Comparison of ENCODE assay signal across 8 cellular contexts in the genomic region with DNA sequence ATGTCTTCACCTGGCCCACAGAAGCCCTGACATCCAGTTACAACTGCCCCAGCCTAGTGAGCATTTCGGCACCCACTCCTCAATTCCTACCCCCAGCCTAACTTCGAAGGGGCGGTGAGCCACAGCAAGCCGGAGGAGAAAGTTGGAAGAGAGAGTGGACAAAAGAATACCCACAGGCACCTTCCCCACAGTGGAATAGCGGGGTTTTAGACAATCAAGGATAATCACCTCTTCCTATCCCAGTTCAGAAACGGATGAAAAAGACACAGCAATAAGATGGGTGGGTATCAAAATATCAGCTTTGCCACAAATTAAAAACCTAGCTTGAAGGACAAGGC. TPM values are rescaled to one million over a fixed set of nuclear protein-coding genes. Genes with fewer than 3 reads are reported as not detected.
DNase-seq lines count a peak whose midpoint lies in the region; ATAC-seq and TF ChIP-seq lines count a peak whose summit lies in the region.

No MANE protein-coding gene starts in this region.

- 76 to 77% methylated on average over 6 of the region's 6 CpGs for WGBS in GM23248 (ENCODE audit: low coverage in 1 of 2, low lambda C conversion rate in 2 of 2, missing lambda C conversion rate in 2 of 2), 2 experiments
- WGBS in esophagus squamous epithelium, 2 donors, result 84 to 90% methylated on average over 3 to 6 of the region's 6 CpGs

- H3K36me3 ChIP-seq in GM23248 (ENCODE audit: low read depth), result peaks cover 12% of the 10 kb centered on the region; the same call in 1 of the 2 replicates
- H3K36me3 ChIP-seq in SJCRH30, result peaks cover 37% of the 10 kb centered on the region
- peaks cover 0 to 34% (median 3%) of the 10 kb centered on the region in 3 donors for H3K36me3 ChIP-seq in esophagus squamous epithelium

- intact Hi-C loops in esophagus squamous epithelium (cut with DNase I), result loop anchor here (5.0 to 10.0 kb wide), 2 partner anchors 52 to 95 kb away; partner anchors contain the start of genes C21orf58 and PCNT

- no peak overlapping the region for H3K27ac ChIP-seq in GM23248
- no peak overlapping the region for H3K27ac ChIP-seq in SJCRH30
- peak overlapping the region; percentile 83 to 96 (median 90) for H3K27ac ChIP-seq in esophagus squamous epithelium

- peaks cover 29% of the 10 kb centered on the region for H3K79me2 ChIP-seq in GM23248 (ENCODE audit: insufficient read depth)

- H3K4me1 ChIP-seq in GM23248 (ENCODE audit: insufficient read depth), result peaks cover 15% of the 10 kb centered on the region; the same call in 1 of the 2 replicates
- H3K4me1 ChIP-seq in SJCRH30, result peaks cover 8% of the 10 kb centered on the region
- H3K4me1 ChIP-seq in esophagus squamous epithelium, result peaks cover 20 to 47% (median 28%) of the 10 kb centered on the region in 3 donors

- no peak for TF ChIP-seq CTCF in esophagus squamous epithelium (IDR thresholded peaks at IDR 0.05)

- no peaks in the 10 kb centered on the region for H3K27me3 ChIP-seq in GM23248 (replicated peaks; ENCODE audit: insufficient read depth)
- H3K27me3 ChIP-seq in SJCRH30, result no peaks in the 10 kb centered on the region
- H3K27me3 ChIP-seq in esophagus squamous epithelium, result no peaks in the 10 kb centered on the region

- H3K9me3 ChIP-seq in GM23248 (ENCODE audit: low read depth) (no peaks in the 10 kb centered on the region), SJCRH30 (replicated peaks) (no peaks in the 10 kb centered on the region), esophagus squamous epithelium (no peaks in the 10 kb centered on the region)

- peak overlapping the region; percentile 83 for H3K4me2 ChIP-seq in GM23248 (ENCODE audit: unreplicated experiment)

- DNase-seq in GM23248 (peak; percentile 6), SJCRH30 (no peak), esophagus squamous epithelium (lab: John Stamatoyannopoulos, UW) (no peak), skeletal muscle cell (ENCODE audit: low read depth) (no peak), Ammon's horn (ENCODE audit: low spot score) (no peak), superior temporal gyrus (ENCODE audit: extremely low spot score) (no peak)
- no peak for DNase-seq in activated effector memory CD4-positive, alpha-beta T cell treated with Interleukin-2 at 50 U/mL for 16 hours

- no peak for TF ChIP-seq POLR2A in esophagus squamous epithelium (IDR thresholded peaks at IDR 0.05)

- H3F3A ChIP-seq in GM23248 (ENCODE audit: insufficient read depth), result peaks cover 52% of the 10 kb centered on the region

- in situ Hi-C loops in GM23248 (cut with MboI), result no loop called here

- H3K4me3 ChIP-seq in GM23248 (peak overlapping the region; percentile 71), SJCRH30 (peak overlapping the region; percentile 90), esophagus squamous epithelium (peak overlapping the region; percentile 67 to 98 (median 75)), skeletal muscle cell (ENCODE audit: low read depth, low read length) (peak overlapping the region; percentile 64)

- no peak for ATAC-seq in GM18511 (IDR thresholded peaks at IDR 0.05; ENCODE audit: unreplicated experiment)

- H3K9me2 ChIP-seq in GM23248 (ENCODE audit: insufficient read depth), result no peaks in the 10 kb centered on the region

- H3K9ac ChIP-seq in GM23248, result peak overlapping the region; percentile 75; the same call in 1 of the 2 replicates

- no peak overlapping the region for H2AFZ ChIP-seq in GM23248

- no peaks in the 10 kb centered on the region for H4K20me1 ChIP-seq in GM23248 (ENCODE audit: insufficient read depth)

RNA-seq across cellular contexts. Expression of gene LSS, which starts 1.3 kb away (rescaled TPM):
- total RNA-seq in GM23248 (2014; rRNA removed; shearing (Covaris generic)), result 41.1 and 45.7 TPM in 2 replicates
- 26.8 and 28.0 TPM in 2 replicates for polyA plus RNA-seq in GM23248 (2016; fragmentation: Nextera tagmentation; extraction: Ambion mirVana)
- 30.6 and 41.3 TPM in 2 replicates for total RNA-seq in SJCRH30 (2014; rRNA removed; shearing (Covaris generic))
- 100 to 1,000 TPM in 3 of 4 donors, 10 to 100 TPM in 1; 55.5 to 131 (median 115) TPM for total RNA-seq in esophagus squamous epithelium

RNA-seq across cellular contexts. Expression of gene SPATC1L, which starts 45.6 kb away (rescaled TPM):
- total RNA-seq in GM23248 (2014; rRNA removed; shearing (Covaris generic)), result 5.2 and 5.3 TPM in 2 replicates
- 15.2 and 15.7 TPM in 2 replicates for polyA plus RNA-seq in GM23248 (2016; fragmentation: Nextera tagmentation; extraction: Ambion mirVana)
- 22.3 and 27.5 TPM in 2 replicates for total RNA-seq in SJCRH30 (2014; rRNA removed; shearing (Covaris generic))
- total RNA-seq in esophagus squamous epithelium, result 1 to 10 TPM; 4.0 to 7.2 (median 6.3) TPM

RNA-seq across cellular contexts. Expression of gene MCM3AP, which starts 55.5 kb away (rescaled TPM):
- total RNA-seq in GM23248 (2014; rRNA removed; shearing (Covaris generic)), result 56.1 and 64.1 TPM in 2 replicates
- polyA plus RNA-seq in GM23248 (2016; fragmentation: Nextera tagmentation; extraction: Ambion mirVana), result 30.9 and 32.7 TPM in 2 replicates
- total RNA-seq in SJCRH30 (2014; rRNA removed; shearing (Covaris generic)), result 39.8 and 49.2 TPM in 2 replicates
- 10 to 100 TPM; 31.3 to 72.7 (median 63.2) TPM for total RNA-seq in esophagus squamous epithelium

RNA-seq across cellular contexts. Expression of gene YBEY, which starts 56.2 kb away (rescaled TPM):
- total RNA-seq in GM23248 (2014; rRNA removed; shearing (Covaris generic)), result 16.4 and 21.2 TPM in 2 replicates
- 17.5 and 19.1 TPM in 2 replicates for polyA plus RNA-seq in GM23248 (2016; fragmentation: Nextera tagmentation; extraction: Ambion mirVana)
- total RNA-seq in SJCRH30 (2014; rRNA removed; shearing (Covaris generic)), result 16.1 and 16.4 TPM in 2 replicates
- 10 to 100 TPM in 3 of 4 donors, 1 to 10 TPM in 1; 4.7 to 17.9 (median 11.7) TPM for total RNA-seq in esophagus squamous epithelium

Comparison
In these comparisons a context has a peak if more than half of its experiments do, and no peak if none do; other contexts are left out.
1. H3K27ac ChIP-seq: peak in esophagus squamous epithelium (4 of 4); none in GM23248 (single experiment) and SJCRH30 (single experiment).
2. Peak in every context shown above with its lines, with median percentiles within 50 percentile points of each other: H3K4me3 ChIP-seq.